ENCODE assay signal across 36 cellular contexts in genomic region chr10:19417740-19418139, GRCh38.
"Had no signal": no experiment of that assay in that cellular context is flagged by ENCODE, and none has a peak within 500 bp of the region (broad histone marks: within the 10 kb centered on the region; RNA-seq: fewer than 3 reads in every experiment).

No MANE protein-coding gene starts in this region.

- ATAC-seq: activated CD4-positive, alpha-beta T cell treated with anti-CD3 and anti-CD28 coated beads for 36 hours; activated CD4-positive, CD25-positive, alpha-beta regulatory T cell treated with anti-CD3 and anti-CD28 coated beads, Interleukin-2, amount 50 U/mL, for 24 hours; activated CD8-positive, alpha-beta T cell treated with anti-CD3 and anti-CD28 coated beads for 36 hours; activated naive CD4-positive, alpha-beta T cell treated with anti-CD3 and anti-CD28 coated beads, Interleukin-2, amount 50 U/mL, for 72 hours; activated T-cell treated with anti-CD3 and anti-CD28 coated beads, Interleukin-2, amount 50 U/mL, for 4 hours; activated T-cell treated with anti-CD3 and anti-CD28 coated beads, Interleukin-2, amount 50 U/mL, for 72 hours; activated T-helper 17 cell treated with anti-CD3 and anti-CD28 coated beads, Interleukin-2, amount 50 U/mL, for 72 hours; body of pancreas had no signal

- DNase-seq: activated CD4-positive, alpha-beta T cell treated with anti-CD3 and anti-CD28 coated beads for 1 hour; activated CD4-positive, alpha-beta T cell treated with anti-CD3 and anti-CD28 coated beads for 36 hours; activated CD4-positive, alpha-beta T cell treated with anti-CD3 and anti-CD28 coated beads for 48 hours; activated CD4-positive, alpha-beta T cell treated with anti-CD3 and anti-CD28 coated beads, Interleukin-2, amount 10 ng/mL, durations not matched to agents 7 days and 5 days; activated CD4-positive, alpha-beta T cell treated with anti-CD3 and anti-CD28 coated beads, Interleukin-2, amount 50 U/mL, for 48 hours; activated CD4-positive, CD25-positive, alpha-beta regulatory T cell; activated CD8-positive, alpha-beta memory T cell treated with anti-CD3 and anti-CD28 coated beads, Interleukin-2, amount 50 U/mL, for 4 hours; activated CD8-positive, alpha-beta T cell treated with anti-CD3 and anti-CD28 coated beads for 36 hours; activated effector memory CD4-positive, alpha-beta T cell treated with anti-CD3 and anti-CD28 coated beads, Interleukin-2, amount 50 U/mL, for 16 hours; activated gamma-delta T cell treated with Interleukin-2 at 50 U/mL for 16 hours; activated naive CD4-positive, alpha-beta T cell; activated naive CD4-positive, alpha-beta T cell treated with anti-CD3 and anti-CD28 coated beads for 36 hours; activated naive CD4-positive, alpha-beta T cell treated with anti-CD3 and anti-CD28 coated beads, Interleukin-2, amount 50 U/mL, for 16 hours; activated naive CD8-positive, alpha-beta T cell treated with anti-CD3 and anti-CD28 coated beads for 36 hours; activated T-cell treated with anti-CD3 and anti-CD28 coated beads for 4 hours; activated T-cell treated with anti-CD3 and anti-CD28 coated beads, Interleukin-2, amount 50 U/mL, for 1 hour; activated T-cell treated with anti-CD3 and anti-CD28 coated beads, Interleukin-2, amount 50 U/mL, for 4 hours; activated T-cell treated with anti-CD3 and anti-CD28 coated beads, Interleukin-2, amount 50 U/mL, for 72 hours; adrenal gland; amniotic stem cell; aorta; body of pancreas; brain microvascular endothelial cell; central memory CD4-positive, alpha-beta T cell; T-helper 1 cell; T-helper 2 cell; T-helper 9 cell had no signal

- FAIRE-seq: astrocyte, TTC549 had no signal

- H3K4me3 ChIP-seq: adrenal gland, body of pancreas, breast epithelium had no signal

- H3K27ac Mint-ChIP-seq: activated CD4-positive, alpha-beta T cell treated with anti-CD3 and anti-CD28 coated beads for 36 hours; activated CD4-positive, alpha-beta T cell treated with anti-CD3 and anti-CD28 coated beads, Interleukin-2, amount 10 ng/mL, durations not matched to agents 7 days and 5 days; activated CD8-positive, alpha-beta T cell treated with anti-CD3 and anti-CD28 coated beads for 36 hours; activated naive CD4-positive, alpha-beta T cell treated with anti-CD3 and anti-CD28 coated beads for 36 hours; activated naive CD4-positive, alpha-beta T cell treated with anti-CD3 and anti-CD28 coated beads, Interleukin-2, amount 50 U/mL, for 72 hours; activated naive CD8-positive, alpha-beta T cell treated with anti-CD3 and anti-CD28 coated beads for 36 hours; activated T-cell treated with anti-CD3 and anti-CD28 coated beads, Interleukin-2, amount 50 U/mL, for 72 hours; activated T-helper 1 cell treated with anti-CD3 and anti-CD28 coated beads, Interleukin-12 subunit alpha, Interleukin-12 subunit beta, Interleukin-2, Interleukin-4 antibody, amounts not matched to agents 30 ng/mL and 10 ng/mL and 1 ng/mL, durations not matched to agents 14 hours and 24 hours and 36 hours; activated T-helper 17 cell treated with anti-CD3 and anti-CD28 coated beads, Interleukin-2, amount 50 U/mL, for 72 hours; T-helper 1 cell treated with Interleukin-12 subunit alpha and Interleukin-12 subunit beta and Interleukin-4 antibody, amounts not matched to agents 30 μg/mL and 1 μg/mL, for 36 hours; T-helper 2 cell treated with Interferon-gamma antibody and Interleukin-4, amounts not matched to agents 5 μg/mL and 100 μg/mL, for 36 hours had no signal

- H3K9me3 ChIP-seq: adrenal gland, body of pancreas, breast epithelium had no signal

- H3K4me1 Mint-ChIP-seq: activated CD4-positive, alpha-beta T cell treated with anti-CD3 and anti-CD28 coated beads for 36 hours; activated CD4-positive, alpha-beta T cell treated with anti-CD3 and anti-CD28 coated beads, Interleukin-2, amount 10 ng/mL, durations not matched to agents 7 days and 5 days; activated naive CD8-positive, alpha-beta T cell treated with anti-CD3 and anti-CD28 coated beads for 36 hours; activated T-helper 17 cell treated with anti-CD3 and anti-CD28 coated beads, Interleukin-2, amount 50 U/mL, for 72 hours had no signal

- H3K4me3 Mint-ChIP-seq: activated CD4-positive, alpha-beta T cell treated with anti-CD3 and anti-CD28 coated beads for 36 hours; activated CD4-positive, alpha-beta T cell treated with anti-CD3 and anti-CD28 coated beads, Interleukin-2, amount 10 ng/mL, durations not matched to agents 7 days and 5 days; activated CD8-positive, alpha-beta T cell treated with anti-CD3 and anti-CD28 coated beads for 36 hours; activated naive CD4-positive, alpha-beta T cell treated with anti-CD3 and anti-CD28 coated beads for 36 hours; activated naive CD8-positive, alpha-beta T cell treated with anti-CD3 and anti-CD28 coated beads for 36 hours; activated T-cell treated with anti-CD3 and anti-CD28 coated beads, Interleukin-2, amount 50 U/mL, for 4 hours; activated T-cell treated with anti-CD3 and anti-CD28 coated beads, Interleukin-2, amount 50 U/mL, for 72 hours; activated T-helper 1 cell treated with anti-CD3 and anti-CD28 coated beads, Interleukin-12 subunit alpha, Interleukin-12 subunit beta, Interleukin-2, Interleukin-4 antibody, amounts not matched to agents 30 ng/mL and 10 ng/mL and 1 ng/mL, durations not matched to agents 14 hours and 24 hours and 36 hours; activated T-helper 17 cell treated with anti-CD3 and anti-CD28 coated beads, Interleukin-2, amount 50 U/mL, for 72 hours; T-helper 1 cell treated with Interleukin-12 subunit alpha and Interleukin-12 subunit beta and Interleukin-4 antibody, amounts not matched to agents 30 μg/mL and 1 μg/mL, for 36 hours; T-helper 2 cell treated with Interferon-gamma antibody and Interleukin-4, amounts not matched to agents 5 μg/mL and 100 μg/mL, for 36 hours had no signal

- H3K4me1 ChIP-seq: body of pancreas, breast epithelium had no signal

- H3K9me3 Mint-ChIP-seq: activated CD4-positive, alpha-beta T cell treated with anti-CD3 and anti-CD28 coated beads, Interleukin-2, amount 10 ng/mL, durations not matched to agents 7 days and 5 days; activated CD8-positive, alpha-beta T cell treated with anti-CD3 and anti-CD28 coated beads for 36 hours; activated naive CD8-positive, alpha-beta T cell treated with anti-CD3 and anti-CD28 coated beads for 36 hours; activated T-helper 1 cell treated with anti-CD3 and anti-CD28 coated beads, Interleukin-12 subunit alpha, Interleukin-12 subunit beta, Interleukin-2, Interleukin-4 antibody, amounts not matched to agents 30 ng/mL and 10 ng/mL and 1 ng/mL, durations not matched to agents 14 hours and 24 hours and 36 hours; T-helper 1 cell treated with Interleukin-12 subunit alpha and Interleukin-12 subunit beta and Interleukin-4 antibody, amounts not matched to agents 30 μg/mL and 1 μg/mL, for 36 hours had no signal

- H3K36me3 Mint-ChIP-seq: activated naive CD4-positive, alpha-beta T cell treated with anti-CD3 and anti-CD28 coated beads, Interleukin-2, amount 50 U/mL, for 72 hours; activated naive CD8-positive, alpha-beta T cell treated with anti-CD3 and anti-CD28 coated beads for 36 hours had no signal

- H3K36me3 ChIP-seq: adrenal gland, brain microvascular endothelial cell, breast epithelium had no signal

- H3K27me3 Mint-ChIP-seq: activated CD4-positive, alpha-beta T cell treated with anti-CD3 and anti-CD28 coated beads, Interleukin-2, amount 10 ng/mL, durations not matched to agents 7 days and 5 days; activated CD8-positive, alpha-beta T cell treated with anti-CD3 and anti-CD28 coated beads for 36 hours; activated naive CD8-positive, alpha-beta T cell treated with anti-CD3 and anti-CD28 coated beads for 36 hours; activated T-helper 17 cell treated with anti-CD3 and anti-CD28 coated beads, Interleukin-2, amount 50 U/mL, for 72 hours had no signal
